ENCODE assay signal across 18 cellular contexts in the genomic region with DNA sequence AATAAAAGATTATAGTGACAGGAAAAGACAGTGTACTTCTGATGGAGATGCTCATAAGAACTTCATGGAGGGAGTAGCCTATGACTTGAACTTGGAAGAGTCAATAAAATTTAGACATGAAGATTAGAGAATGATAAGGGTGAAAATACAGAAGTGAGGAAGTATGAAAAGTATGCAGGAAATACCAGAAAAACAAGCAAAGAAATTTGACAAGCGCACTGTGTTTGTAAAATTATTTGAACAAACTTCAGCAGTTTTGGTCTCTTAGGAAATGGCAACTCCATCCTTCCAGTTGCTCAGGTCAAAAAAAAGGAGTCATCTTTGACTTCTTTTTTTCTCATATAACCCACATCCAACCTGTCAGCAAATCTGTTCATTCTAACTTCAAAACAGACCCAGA.
A peak's percentile ranks its signal among the peaks of the same experiment; 100 is the strongest.
DNase-seq lines count a peak whose midpoint lies in the region; ATAC-seq, FAIRE-seq and TF ChIP-seq lines count a peak whose summit lies in the region.
"Had no signal": no experiment of that assay in that cellular context is flagged by ENCODE, and none has a peak within 500 bp of the region (broad histone marks: within the 10 kb centered on the region; RNA-seq: fewer than 3 reads in every experiment).

No MANE protein-coding gene starts in this region.

- H3K36me3 Mint-ChIP-seq in HFFc6 (ENCODE audit: low read depth) (no peaks in the 10 kb centered on the region), nephron (ENCODE audit: low read depth) (no peaks in the 10 kb centered on the region)
- H3K36me3 Mint-ChIP-seq: CD4-positive, alpha-beta memory T cell had no signal

- H3K4me3 Mint-ChIP-seq in HFFc6 (no peak overlapping the region), nephron (no peak overlapping the region)
- H3K4me3 Mint-ChIP-seq: CD4-positive, alpha-beta memory T cell; GM23338 had no signal

- no peaks in the 10 kb centered on the region for H3K4me1 ChIP-seq in HepG2 (ENCODE audit: insufficient read depth, low read length)
- H3K4me1 ChIP-seq: BE2C had no signal

- H3K4me2 ChIP-seq in HepG2 (ENCODE audit: low read depth, low read length) = no peak overlapping the region
- H3K4me2 ChIP-seq: A549, GM23338 had no signal

- CTCF ChIA-PET in HepG2 (lab: Yijun Ruan, JAX; ENCODE audit: low intra/inter-chr PET ratio, low total read pairs) = no interaction called here

- no peak for TF ChIP-seq RAD21 in HepG2 (CRISPR knock-in tag; IDR thresholded peaks at IDR 0.05)

- TF ChIP-seq EP300 in HepG2 (IDR thresholded peaks at IDR 0.05; ENCODE audit: low read depth in 2 of 2, low read length in 2 of 2) (no peak), HepG2 (CRISPR knock-in tag; IDR thresholded peaks at IDR 0.05; ENCODE audit: borderline replicate concordance) (no peak)

- FAIRE-seq in HepG2 (lab: Jason Lieb, UNC) = no peak
- FAIRE-seq: A549, D721Med, K562 had no signal

- H3K27ac Mint-ChIP-seq in HFFc6 (peak overlapping the region; percentile 1; the same call in 1 of the 2 replicates), nephron (peak overlapping the region in 2 of 3 experiments; percentile 4 to 46)
- H3K27ac Mint-ChIP-seq: CD4-positive, alpha-beta memory T cell; GM23338 had no signal

- BruUV-seq in HepG2 (replicated peaks; lab: Mats Ljungman, UMichigan) = no TSS peak

- H3K9me3 Mint-ChIP-seq in HFFc6 (no peaks in the 10 kb centered on the region), nephron (peaks cover 13% of the 10 kb centered on the region)
- H3K9me3 Mint-ChIP-seq: GM23338 had no signal

- no peaks in the 10 kb centered on the region for H3K9me3 ChIP-seq in HepG2 (ENCODE audit: low read length)
- H3K9me3 ChIP-seq: A549, BE2C had no signal

- H3K9ac ChIP-seq in HepG2 (ENCODE audit: insufficient read depth, low read depth, low read length) = no peak overlapping the region

- H3K4me3 ChIP-seq in HepG2 (replicated peaks in 1 of 3; ENCODE audit: insufficient read depth in 1 of 3, low read depth in 2 of 3, low read length in 3 of 3) = no peak overlapping the region
- H3K4me3 ChIP-seq: A549, GM23338, K562 had no signal

- ATAC-seq in Right ventricle myocardium superior (ENCODE audit: poor library complexity) (no peak), HepG2 (no peak)
- ATAC-seq: A549, GM23338, K562 had no signal

- no peaks in the 10 kb centered on the region for H3K36me3 ChIP-seq in HepG2 (replicated peaks in 1 of 2; ENCODE audit: control insufficient read depth in 1 of 2, insufficient read depth in 2 of 2, low read length in 2 of 2)
- H3K36me3 ChIP-seq: BE2C had no signal

- in situ Hi-C loops in HepG2 (cut with HindIII; ENCODE audit: extremely low pct_ligation_motif_present, low pct_unique_long_range_greater_than_20kb) = no loop called here

- intact Hi-C loops in Right ventricle myocardium superior (cut with DNase I) = no loop called here
- intact Hi-C loops in HepG2 (cut with micrococcal nuclease; ENCODE audit: unreplicated experiment) = no loop called here

- 95% methylated on average over 1 of the region's 1 CpG for WGBS in HepG2 (ENCODE audit: low lambda C conversion rate)

- H3K27ac ChIP-seq in HepG2 (ENCODE audit: extremely low read length, insufficient read depth, low read length) = no peak overlapping the region
- H3K27ac ChIP-seq: A549, C4-2B had no signal

- POLR2A ChIA-PET in HepG2 (lab: Yijun Ruan, JAX) = no interaction called here

- H3K4me1 Mint-ChIP-seq in HFFc6 (ENCODE audit: low read depth) = peaks cover 44% of the 10 kb centered on the region
- peaks cover 21% of the 10 kb centered on the region for H3K4me1 Mint-ChIP-seq in nephron
- H3K4me1 Mint-ChIP-seq: CD4-positive, alpha-beta memory T cell; GM23338 had no signal

- DNase-seq in EH (ENCODE audit: low read depth) (peak; percentile 61), HFFc6 (peak; percentile 2), amniotic epithelial cell (ENCODE audit: low read depth) (peak; percentile 4), GM19240 (ENCODE audit: insufficient read length, low spot score) (no peak), Right ventricle myocardium superior (no peak), HepG2 (ENCODE audit: low spot score) (no peak), SKM-1 (lab: John Stamatoyannopoulos, UW; ENCODE audit: unreplicated experiment) (no peak)
- DNase-seq: BE2C; CD4-positive, alpha-beta memory T cell; DMS153; DMS79 treated with DMSO at 0.1 percent for 48 hours; H7 had no signal

- no peaks in the 10 kb centered on the region for H4K20me1 ChIP-seq in HepG2 (ENCODE audit: insufficient read depth, low read length)

- no peak overlapping the region for H2AFZ ChIP-seq in HepG2 (ENCODE audit: low read length)
- H2AFZ ChIP-seq: GM23338 had no signal

- H3K79me2 ChIP-seq in HepG2 (ENCODE audit: insufficient read depth, low read length) = no peaks in the 10 kb centered on the region

- no peaks in the 10 kb centered on the region for H3K27me3 ChIP-seq in HepG2 (ENCODE audit: control insufficient read depth in 1 of 2, insufficient read depth in 2 of 2, low read length in 2 of 2)
- H3K27me3 ChIP-seq: BE2C had no signal

- TF ChIP-seq CTCF in HFFc6 (IDR thresholded peaks at IDR 0.05) (no peak), nephron (IDR thresholded peaks at IDR 0.05; ENCODE audit: unreplicated experiment in 3 of 3) (no peak), HepG2 (CRISPR knock-in tag; IDR thresholded peaks at IDR 0.05) (no peak)

- TF ChIP-seq POLR2A in HepG2 (IDR thresholded peaks at IDR 0.05; ENCODE audit: insufficient read depth in 1 of 2, low read depth in 2 of 2, low read length in 2 of 2) = no peak

- H3K27me3 Mint-ChIP-seq in HFFc6 (ENCODE audit: insufficient read depth) (no peaks in the 10 kb centered on the region), nephron (ENCODE audit: low read depth) (no peaks in the 10 kb centered on the region)
- H3K27me3 Mint-ChIP-seq: CD4-positive, alpha-beta memory T cell had no signal

TF ChIP-seq in HepG2, 621 proteins besides CTCF, POLR2A, EP300 and RAD21:
- no peak for TF ChIP-seq ZNF296 (CRISPR knock-in tag; conservative IDR thresholded peaks at IDR 0.05)
- no peak for TF ChIP-seq SRY (CRISPR knock-in tag; IDR thresholded peaks at IDR 0.05)
- TF ChIP-seq ZSCAN21 (CRISPR knock-in tag; IDR thresholded peaks at IDR 0.05; ENCODE audit: borderline replicate concordance) = no peak
- TF ChIP-seq KMT2B (CRISPR knock-in tag; IDR thresholded peaks at IDR 0.05) = no peak
- no peak for TF ChIP-seq UBTF (CRISPR knock-in tag; IDR thresholded peaks at IDR 0.05)
- no peak for TF ChIP-seq HNRNPK (IDR thresholded peaks at IDR 0.05; ENCODE audit: low read depth, low read length, poor library complexity, severe bottlenecking)
- TF ChIP-seq ZBTB8A (CRISPR knock-in tag; IDR thresholded peaks at IDR 0.05; ENCODE audit: borderline replicate concordance, low read depth) = no peak
- no peak for TF ChIP-seq REPIN1 (CRISPR knock-in tag; IDR thresholded peaks at IDR 0.05; ENCODE audit: borderline replicate concordance, low read depth)
- TF ChIP-seq CEBPB (IDR thresholded peaks at IDR 0.05; ENCODE audit: borderline replicate concordance, low read depth, low read length) = no peak
- no peak for TF ChIP-seq DZIP1 (CRISPR knock-in tag; IDR thresholded peaks at IDR 0.05)
- TF ChIP-seq RBM22 (optimal IDR thresholded peaks at IDR 0.05; ENCODE audit: low read length) = no peak
- TF ChIP-seq ZNF576 (CRISPR knock-in tag; IDR thresholded peaks at IDR 0.05) = no peak
- no peak for TF ChIP-seq SMYD3 (CRISPR knock-in tag; IDR thresholded peaks at IDR 0.05)
- TF ChIP-seq, protein P1, sequence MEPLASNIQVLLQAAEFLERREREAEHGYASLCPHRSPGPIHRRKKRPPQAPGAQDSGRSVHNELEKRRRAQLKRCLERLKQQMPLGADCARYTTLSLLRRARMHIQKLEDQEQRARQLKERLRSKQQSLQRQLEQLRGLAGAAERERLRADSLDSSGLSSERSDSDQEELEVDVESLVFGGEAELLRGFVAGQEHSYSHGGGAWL (CRISPR knock-in tag; IDR thresholded peaks at IDR 0.05) = no peak

Comparison
In these comparisons a context has a peak if more than half of its experiments do, and no peak if none do; other contexts are left out.
1. DNase-seq: peak in EH (single experiment), HFFc6 (single experiment) and amniotic epithelial cell (single experiment); none in GM19240 (single experiment), Right ventricle myocardium superior (single experiment), HepG2 (single experiment) and SKM-1 (single experiment).